In genomic region chr17:39979865-39980401, GRCh38 we compare ENCODE assay signal across 8 cellular contexts. TPM values are rescaled to one million over a fixed set of nuclear protein-coding genes. Genes with fewer than 3 reads are reported as not detected.
DNase-seq lines count a peak whose midpoint lies in the region; ATAC-seq and TF ChIP-seq lines count a peak whose summit lies in the region.

No MANE protein-coding gene starts in this region.

- peak in 3 of 10 experiments; percentile 4 to 7 (median 5) for DNase-seq in CD4-positive, alpha-beta T cell
- DNase-seq in PC-9 (no peak), chondrocyte (ENCODE audit: low spot score) (no peak), tibial artery (no peak), islet precursor cell (no peak)

- H3K4me3 ChIP-seq in PC-9 (peak overlapping the region; percentile 100), liver (ENCODE audit: low read depth in 1 of 3, low read length in 3 of 3) (peak overlapping the region; percentile 55 to 62 (median 59)), tibial artery (peak overlapping the region; percentile 82 to 97)

- H3K9me3 ChIP-seq in CD4-positive, alpha-beta T cell (ENCODE audit: control insufficient read depth, low read length): no peaks in the 10 kb centered on the region
- H3K9me3 ChIP-seq in PC-9 (ENCODE audit: insufficient read depth, low read depth) (no peaks in the 10 kb centered on the region), liver (ENCODE audit: control insufficient read depth in 4 of 4, low read length in 3 of 4) (no peaks in the 10 kb centered on the region), tibial artery (no peaks in the 10 kb centered on the region)

- no peaks in the 10 kb centered on the region for H3K9me2 ChIP-seq in PC-9 (ENCODE audit: insufficient read depth)

- intact Hi-C loops in CD4-positive, alpha-beta T cell (cut with DNase I, micrococcal nuclease): loop anchor here (1.0 to 10.0 kb wide), 13 partner anchors 16 to 435 kb away; partner anchors contain the start of genes LRRC3C (in 2 of the 2), ORMDL3 (in 2 of the 2) and STARD3 (in 1 of the 2)
- intact Hi-C loops in PC-9 (cut with micrococcal nuclease; ENCODE audit: unreplicated experiment) (loop anchor here (1.0 to 10.0 kb wide), 7 partner anchors 21 to 435 kb away; partner anchors contain the start of gene MIEN1), tibial artery (cut with DNase I; ENCODE audit: low total_unique reads) (loop anchor here (2.0 to 10.0 kb wide), 2 partner anchors 19 to 225 kb away; no protein-coding TSS in a partner anchor)

- H3K36me3 ChIP-seq in PC-9 (ENCODE audit: low read depth) (peaks cover 4% of the 10 kb centered on the region; the same call in 1 of the 2 replicates), liver (ENCODE audit: control insufficient read depth in 4 of 4, insufficient read depth in 3 of 4, low read depth in 1 of 4, low read length in 3 of 4) (peaks cover 6 to 9% (median 7%) of the 10 kb centered on the region in 4 donors), tibial artery (peaks cover 8 to 9% (median 9%) of the 10 kb centered on the region in 3 donors)

- no peak for TF ChIP-seq CTCF in CD4-positive, alpha-beta T cell (IDR thresholded peaks at IDR 0.05)
- TF ChIP-seq CTCF in PC-9 (conservative IDR thresholded peaks at IDR 0.05) (no peak), chondrocyte (IDR thresholded peaks at IDR 0.05) (no peak), liver (IDR thresholded peaks at IDR 0.05; ENCODE audit: low read depth, low read length, missing input control) (no peak), tibial artery (IDR thresholded peaks at IDR 0.05) (no peak)

- BruUV-seq in PC-9 (replicated peaks; lab: Mats Ljungman, UMichigan): TSS peak; percentile 11

- peak overlapping the region; percentile 95 for H2AFZ ChIP-seq in PC-9

- ATAC-seq in CD4-positive, alpha-beta T cell (ENCODE audit: poor library complexity): peak; percentile 12
- ATAC-seq in GM18870 (IDR thresholded peaks at IDR 0.05; ENCODE audit: unreplicated experiment): peak; percentile 5
- ATAC-seq in HG03439 (IDR thresholded peaks at IDR 0.05; ENCODE audit: unreplicated experiment): peak; percentile 28

- peak overlapping the region; percentile 95 for H3K27ac Mint-ChIP-seq in CD4-positive, alpha-beta T cell
- H3K27ac Mint-ChIP-seq in chondrocyte (ENCODE audit: unreplicated experiment): peak overlapping the region; percentile 93

- peaks cover 39% of the 10 kb centered on the region for H3K36me3 Mint-ChIP-seq in CD4-positive, alpha-beta T cell (ENCODE audit: low read depth)
- peaks cover 2% of the 10 kb centered on the region for H3K36me3 Mint-ChIP-seq in chondrocyte (ENCODE audit: low read depth)

- H3K27me3 Mint-ChIP-seq in CD4-positive, alpha-beta T cell: no peaks in the 10 kb centered on the region
- H3K27me3 Mint-ChIP-seq in chondrocyte (ENCODE audit: low read depth): peaks cover 7% of the 10 kb centered on the region

- no peaks in the 10 kb centered on the region for H3F3A ChIP-seq in PC-9 (ENCODE audit: insufficient read depth, low read depth)

- CTCF ChIA-PET in CD4-positive, alpha-beta T cell (lab: Charles Lee): interaction anchor here (0.5 to 4.9 kb wide), 13 partner anchors 11 to 358 kb away, joined by 3 to 55 read pairs (median 6); partner anchors contain the start of genes GSDMA, MIEN1 and WIPF2
- CTCF ChIA-PET in PC-9 (lab: Charles Lee): interaction anchor here (0.6 to 1.5 kb wide), 6 partner anchors 21 to 395 kb away, joined by 3 to 13 read pairs (median 4); no protein-coding TSS in a partner anchor

- peak overlapping the region; percentile 97 for H3K4me2 ChIP-seq in PC-9

- H3K4me1 Mint-ChIP-seq in CD4-positive, alpha-beta T cell (ENCODE audit: low read depth): peaks cover 36% of the 10 kb centered on the region
- peaks cover 29% of the 10 kb centered on the region for H3K4me1 Mint-ChIP-seq in chondrocyte (ENCODE audit: low read depth)

- POLR2A ChIA-PET in CD4-positive, alpha-beta T cell (lab: Charles Lee): interaction anchor here (0.6 to 3.1 kb wide), 46 partner anchors 11 to 1181 kb away, joined by 3 to 46 read pairs (median 5); partner anchors contain the start of genes CASC3, CDK12, GSDMA and IKZF3
- POLR2A ChIA-PET in PC-9 (lab: Charles Lee; ENCODE audit: unreplicated experiment): interaction anchor here (0.6 to 0.9 kb wide), 3 partner anchors 41 to 197 kb away, joined by 3 to 5 read pairs (median 5); no protein-coding TSS in a partner anchor

- TF ChIP-seq RAD21 in liver (IDR thresholded peaks at IDR 0.05): no peak

- WGBS in liver: 1% methylated on average over 12 of the region's 12 CpGs

- peaks cover 15% of the 10 kb centered on the region for H3K4me1 ChIP-seq in PC-9 (replicated peaks; ENCODE audit: insufficient read depth)
- H3K4me1 ChIP-seq in liver (ENCODE audit: control insufficient read depth in 4 of 4, insufficient read depth in 4 of 4, low read length in 3 of 4): peaks cover 0 to 23% (median 20%) of the 10 kb centered on the region in 4 donors
- H3K4me1 ChIP-seq in tibial artery: peaks cover 0 to 30% (median 25%) of the 10 kb centered on the region in 4 donors

- H3K79me2 ChIP-seq in PC-9 (ENCODE audit: low read depth): peaks cover 31% of the 10 kb centered on the region

- peaks cover 28% of the 10 kb centered on the region for H4K20me1 ChIP-seq in PC-9 (ENCODE audit: insufficient read depth)

- H3K4me3 Mint-ChIP-seq in CD4-positive, alpha-beta T cell: peak overlapping the region; percentile 89
- H3K4me3 Mint-ChIP-seq in chondrocyte (ENCODE audit: unreplicated experiment): peak overlapping the region; percentile 92

- H3K9me3 Mint-ChIP-seq in CD4-positive, alpha-beta T cell: no peaks in the 10 kb centered on the region
- H3K9me3 Mint-ChIP-seq in chondrocyte (ENCODE audit: low read depth): no peaks in the 10 kb centered on the region

- peak overlapping the region; percentile 69 for H3K27ac ChIP-seq in CD4-positive, alpha-beta T cell (ENCODE audit: low read depth, low read length)
- H3K27ac ChIP-seq in PC-9: no peak overlapping the region
- peak overlapping the region; percentile 51 to 86 for H3K27ac ChIP-seq in liver (ENCODE audit: low read depth in 1 of 2, low read length in 2 of 2)
- H3K27ac ChIP-seq in tibial artery: peak overlapping the region; percentile 89 to 90

- H3K27me3 ChIP-seq in CD4-positive, alpha-beta T cell (ENCODE audit: control insufficient read depth, insufficient read depth, low read length): no peaks in the 10 kb centered on the region
- H3K27me3 ChIP-seq in PC-9 (ENCODE audit: insufficient read depth, low read depth) (no peaks in the 10 kb centered on the region), liver (ENCODE audit: control insufficient read depth in 4 of 4, insufficient read depth in 4 of 4, low read length in 3 of 4) (no peaks in the 10 kb centered on the region), tibial artery (peaks cover 0 to 26% of the 10 kb centered on the region in 2 donors)

- H3K9ac ChIP-seq in liver (ENCODE audit: low read depth in 1 of 2, low read length in 2 of 2): peak overlapping the region; percentile 67 to 75

TF ChIP-seq in liver, 16 proteins besides CTCF, POLR2A, EP300 and RAD21:
- TF ChIP-seq HNF4A (conservative IDR thresholded peaks at IDR 0.05) (no peak), ATF3 (IDR thresholded peaks at IDR 0.05) (no peak), EGR1 (IDR thresholded peaks at IDR 0.05; ENCODE audit: low read depth in 2 of 2) (no peak)

RNA-seq across cellular contexts. Expression of gene PSMD3, which starts 0.7 kb away (rescaled TPM):
- 10 to 100 TPM; 66.7 to 71.9 TPM for total RNA-seq in CD4-positive, alpha-beta T cell
- total RNA-seq in PC-9 (2021) (93.2 and 130 TPM in 2 replicates), chondrocyte (83.6 to 101 TPM (median 86.9 TPM) in 3 replicates), liver (10 to 100 TPM; 62.3 to 80.7 TPM)
- 10 to 100 TPM; 30.7 to 70.4 TPM for polyA plus RNA-seq in liver

RNA-seq across cellular contexts. Expression of gene GSDMA, which starts 17.1 kb away (rescaled TPM):
- under 1 TPM in 1 of 2 experiments, not detected in 1; 0.14 TPM for total RNA-seq in CD4-positive, alpha-beta T cell
- total RNA-seq in PC-9 (2021) (0.35 and 0.55 TPM in 2 replicates), chondrocyte (not detected in 3 replicates), liver (under 1 TPM; 0.08 to 0.23 TPM)
- under 1 TPM; 0.06 to 0.18 TPM for polyA plus RNA-seq in liver

RNA-seq across cellular contexts. Expression of gene CSF3, which starts 35.3 kb away (rescaled TPM):
- total RNA-seq in CD4-positive, alpha-beta T cell: not detected
- not detected in 2 replicates for total RNA-seq in PC-9 (2021)
- total RNA-seq in chondrocyte: not detected in 3 replicates
- total RNA-seq in liver: not detected
- not detected for polyA plus RNA-seq in liver

RNA-seq across cellular contexts. Expression of gene LRRC3C, which starts 52.4 kb away (rescaled TPM):
- not detected for total RNA-seq in CD4-positive, alpha-beta T cell
- total RNA-seq in PC-9 (2021) (not detected in 2 replicates), chondrocyte (not detected in 3 replicates), liver (under 1 TPM in 1 of 2 donors, not detected in 1; 0.17 TPM)
- polyA plus RNA-seq in liver: under 1 TPM; 0.08 to 0.24 TPM

RNA-seq across cellular contexts. Expression of gene ORMDL3, which starts 52.5 kb away (rescaled TPM):
- total RNA-seq in CD4-positive, alpha-beta T cell: 100 to 1,000 TPM; 103 to 105 TPM
- 51.1 and 68.1 TPM in 2 replicates for total RNA-seq in PC-9 (2021)
- 54.9 to 59.9 TPM (median 55.0 TPM) in 3 replicates for total RNA-seq in chondrocyte
- 100 to 1,000 TPM; 138 to 141 TPM for total RNA-seq in liver
- polyA plus RNA-seq in liver: 100 to 1,000 TPM in 1 of 2 donors, 10 to 100 TPM in 1; 71.0 to 112 TPM
